Comparison of ENCODE assay signal across 1 cellular context in genomic region chr5:173051746-173052145, GRCh38.
TF ChIP-seq lines count a peak whose summit lies in the region.

No MANE protein-coding gene starts in this region.

TF ChIP-seq in IMR-90, 13 proteins besides CTCF, POLR2A, EP300 and RAD21:
- TF ChIP-seq MAZ (IDR thresholded peaks at IDR 0.05; ENCODE audit: borderline replicate concordance, low read depth, low read length), result no peak; the same call in 1 of the 2 replicates
- peak; percentile 53 for TF ChIP-seq USF2 (IDR thresholded peaks at IDR 0.05; ENCODE audit: low read depth, low read length)
- no peak for TF ChIP-seq SMC3 (IDR thresholded peaks at IDR 0.05; ENCODE audit: low read depth, low read length)
- no peak for TF ChIP-seq CHD1 (IDR thresholded peaks at IDR 0.05; ENCODE audit: low read depth, low read length)
- TF ChIP-seq NFE2L2 (IDR thresholded peaks at IDR 0.05; ENCODE audit: low read depth, low read length), result no peak
- no peak for TF ChIP-seq RFX5 (IDR thresholded peaks at IDR 0.05; ENCODE audit: low read depth, low read length)
- TF ChIP-seq FOS (IDR thresholded peaks at IDR 0.05; ENCODE audit: low read depth, low read length), result no peak
- no peak for TF ChIP-seq ELK1 (IDR thresholded peaks at IDR 0.05; ENCODE audit: borderline replicate concordance, low read depth, low read length)
- TF ChIP-seq RCOR1 (IDR thresholded peaks at IDR 0.05; ENCODE audit: insufficient replicate concordance, low read length), result no peak
- TF ChIP-seq CEBPB (IDR thresholded peaks at IDR 0.05; ENCODE audit: low read depth, low read length), result no peak
- TF ChIP-seq MXI1 (IDR thresholded peaks at IDR 0.05; ENCODE audit: borderline replicate concordance, low read depth, low read length), result no peak
- TF ChIP-seq BHLHE40 (IDR thresholded peaks at IDR 0.05; ENCODE audit: low read depth, low read length), result peak; percentile 56
